16 cellular contexts compared by ENCODE assay signal in genomic region chr3:100725935-100726334, GRCh38.
"Had no signal": no experiment of that assay in that cellular context is flagged by ENCODE, and none has a peak within 500 bp of the region (broad histone marks: within the 10 kb centered on the region; RNA-seq: fewer than 3 reads in every experiment).

No MANE protein-coding gene starts in this region.

- H3K4me3 Mint-ChIP-seq: activated naive CD8-positive, alpha-beta T cell; T-cell had no signal

- DNase-seq: activated CD4-positive, alpha-beta T cell treated with anti-CD3 and anti-CD28 coated beads for 4 hours; activated CD8-positive, alpha-beta memory T cell treated with anti-CD3 and anti-CD28 coated beads for 24 hours; activated gamma-delta T cell; amygdala; brain microvascular endothelial cell; dorsolateral prefrontal cortex; esophagus squamous epithelium; foreskin fibroblast; head of caudate nucleus; left lung; stimulated activated CD4-positive, alpha-beta T cell treated with anti-CD3 and anti-CD28 coated beads, Interleukin-4, amount 100 ng/mL, for 1 hour; stimulated activated CD8-positive, alpha-beta memory T cell treated with anti-CD3 and anti-CD28 coated beads, Interleukin-4, amount 100 ng/mL, for 48 hours; stomach; T-cell had no signal

- H3K9me3 ChIP-seq: esophagus squamous epithelium, left lung, stomach, thoracic aorta had no signal

- H3K27me3 ChIP-seq: brain microvascular endothelial cell, dorsolateral prefrontal cortex, esophagus squamous epithelium, left lung, stomach had no signal

- H3K4me1 ChIP-seq: esophagus squamous epithelium, left lung had no signal

- H3K27ac ChIP-seq: brain microvascular endothelial cell, dorsolateral prefrontal cortex, esophagus squamous epithelium, left lung, stomach, thoracic aorta had no signal

- H3K27ac Mint-ChIP-seq: activated naive CD8-positive, alpha-beta T cell; T-cell had no signal

- H3K27me3 Mint-ChIP-seq: activated naive CD8-positive, alpha-beta T cell; T-cell had no signal

- ATAC-seq: left lung, T-cell had no signal

- H3K9me3 Mint-ChIP-seq: T-cell had no signal

- H3K4me3 ChIP-seq: dorsolateral prefrontal cortex, esophagus squamous epithelium, left lung, stomach, thoracic aorta had no signal
